ENCODE assay signal across 16 cellular contexts in the genomic region with DNA sequence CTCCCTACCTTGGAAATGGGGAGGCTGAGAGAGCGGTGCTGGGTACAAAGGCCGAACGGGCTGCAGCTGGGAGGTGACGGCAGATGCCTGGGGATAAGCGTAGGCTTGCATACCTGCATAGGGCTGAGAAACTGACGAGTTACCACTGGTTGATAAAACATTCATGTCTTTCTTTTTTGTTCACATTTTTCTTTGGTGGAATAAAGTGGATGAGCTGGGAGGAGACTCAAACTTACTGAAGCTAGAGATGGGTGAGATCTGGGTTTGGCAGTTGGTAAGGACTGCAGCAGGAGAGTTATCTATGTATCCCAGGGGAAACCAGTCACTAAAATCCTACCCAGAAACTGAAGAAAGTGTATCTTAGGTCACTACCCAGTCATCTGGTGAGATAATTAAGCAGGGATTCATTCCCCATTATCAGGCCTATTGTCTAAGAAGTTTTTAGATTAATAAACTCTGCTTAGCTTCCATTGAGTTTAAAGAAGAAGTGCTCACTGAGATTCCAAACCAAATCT.
"Had no signal": no experiment of that assay in that cellular context is flagged by ENCODE, and none has a peak within 500 bp of the region (broad histone marks: within the 10 kb centered on the region; RNA-seq: fewer than 3 reads in every experiment).

No MANE protein-coding gene starts in this region.

- H3K4me2 ChIP-seq: SK-N-SH had no signal

- H3K27me3 Mint-ChIP-seq: activated CD4-positive, alpha-beta T cell treated with anti-CD3 and anti-CD28 coated beads, Interleukin-2, amount 10 ng/mL, durations not matched to agents 7 days and 5 days; central memory CD8-positive, alpha-beta T cell; natural killer cell treated with Interleukin-12 subunit alpha and Interleukin-12 subunit beta and Interleukin-15 and Interleukin-18, amount 100 ng/mL, for 72 hours; T-cell had no signal

- H3K9me3 ChIP-seq: sigmoid colon, SK-N-SH, spleen, thoracic aorta had no signal

- H3K4me3 ChIP-seq: sigmoid colon, thoracic aorta had no signal

- ATAC-seq: left ventricle myocardium superior; natural killer cell treated with Interleukin-12 subunit alpha and Interleukin-12 subunit beta and Interleukin-15 and Interleukin-18, amount 100 ng/mL, for 72 hours; T-cell had no signal

- H3K9me3 Mint-ChIP-seq: activated CD4-positive, alpha-beta T cell treated with anti-CD3 and anti-CD28 coated beads, Interleukin-2, amount 10 ng/mL, durations not matched to agents 7 days and 5 days; central memory CD8-positive, alpha-beta T cell; natural killer cell treated with Interleukin-12 subunit alpha and Interleukin-12 subunit beta and Interleukin-15 and Interleukin-18, amount 100 ng/mL, for 72 hours; T-cell had no signal

- H3K4me1 ChIP-seq: sigmoid colon had no signal

- H3K27me3 ChIP-seq: sigmoid colon, spleen had no signal

- H3K27ac Mint-ChIP-seq: activated CD4-positive, alpha-beta T cell treated with anti-CD3 and anti-CD28 coated beads, Interleukin-2, amount 10 ng/mL, durations not matched to agents 7 days and 5 days; T-cell had no signal

- DNase-seq: activated CD4-positive, alpha-beta T cell treated with anti-CD3 and anti-CD28 coated beads, Interleukin-2, amount 10 ng/mL, durations not matched to agents 7 days and 5 days; activated naive CD4-positive, alpha-beta T cell treated with anti-CD3 and anti-CD28 coated beads, Interleukin-2, amount 50 U/mL, for 16 hours; amniotic stem cell; cortex of kidney; effector CD8-positive, alpha-beta T cell; hypothalamus; left ventricle myocardium superior; nucleus accumbens; sigmoid colon; SK-N-SH; spleen; T-cell; T-helper 9 cell had no signal

- H3K4me3 Mint-ChIP-seq: activated CD4-positive, alpha-beta T cell treated with anti-CD3 and anti-CD28 coated beads, Interleukin-2, amount 10 ng/mL, durations not matched to agents 7 days and 5 days; central memory CD8-positive, alpha-beta T cell; natural killer cell treated with Interleukin-12 subunit alpha and Interleukin-12 subunit beta and Interleukin-15 and Interleukin-18, amount 100 ng/mL, for 72 hours; T-cell had no signal

- H3K9ac ChIP-seq: SK-N-SH had no signal
